11 cellular contexts compared by ENCODE assay signal in genomic region chr11:629237-629583, GRCh38.
DNase-seq lines count a peak whose midpoint lies in the region; ATAC-seq and TF ChIP-seq lines count a peak whose summit lies in the region.
"Had no signal": no experiment of that assay in that cellular context is flagged by ENCODE, and none has a peak within 500 bp of the region (broad histone marks: within the 10 kb centered on the region; RNA-seq: fewer than 3 reads in every experiment).

No MANE protein-coding gene starts in this region.

- H3K36me3 Mint-ChIP-seq in T-helper 2 cell treated with Interferon-gamma antibody and Interleukin-4, amounts not matched to agents 5 μg/mL and 100 μg/mL, for 36 hours (ENCODE audit: low read depth): no peaks in the 10 kb centered on the region

- H3K4me3 ChIP-seq in astrocyte of the spinal cord (ENCODE audit: low read depth, low read length): no peak overlapping the region
- H3K4me3 ChIP-seq in retinal pigment epithelial cell (ENCODE audit: low read length): no peak overlapping the region
- H3K4me3 ChIP-seq: A549, breast epithelium had no signal

- ATAC-seq in HG03159 (IDR thresholded peaks at IDR 0.05; ENCODE audit: unreplicated experiment) (no peak), HG02852 (IDR thresholded peaks at IDR 0.05; ENCODE audit: unreplicated experiment) (no peak)

- peaks cover 17% of the 10 kb centered on the region for H3K4me1 Mint-ChIP-seq in T-helper 2 cell treated with Interferon-gamma antibody and Interleukin-4, amounts not matched to agents 5 μg/mL and 100 μg/mL, for 36 hours (ENCODE audit: low read depth)

- TF ChIP-seq CTCF in astrocyte of the spinal cord (IDR thresholded peaks at IDR 0.05; ENCODE audit: low read depth, low read length) (peak; percentile 13), retinal pigment epithelial cell (conservative IDR thresholded peaks at IDR 0.05; ENCODE audit: low read depth, low read length) (peak; percentile 43)

- H3K9me3 Mint-ChIP-seq in T-helper 2 cell treated with Interferon-gamma antibody and Interleukin-4, amounts not matched to agents 5 μg/mL and 100 μg/mL, for 36 hours: no peaks in the 10 kb centered on the region

- peak overlapping the region; percentile 24 for H3K27ac Mint-ChIP-seq in T-helper 2 cell treated with Interferon-gamma antibody and Interleukin-4, amounts not matched to agents 5 μg/mL and 100 μg/mL, for 36 hours

- in situ Hi-C loops in astrocyte of the spinal cord (cut with HindIII; ENCODE audit: low sequenced_read_pairs): no loop called here

- H3K4me3 Mint-ChIP-seq in T-helper 2 cell treated with Interferon-gamma antibody and Interleukin-4, amounts not matched to agents 5 μg/mL and 100 μg/mL, for 36 hours: peak overlapping the region; percentile 61

- peaks cover 29% of the 10 kb centered on the region for H3K27me3 Mint-ChIP-seq in T-helper 2 cell treated with Interferon-gamma antibody and Interleukin-4, amounts not matched to agents 5 μg/mL and 100 μg/mL, for 36 hours (ENCODE audit: low read depth)

- DNase-seq in T-helper 2 cell treated with Interferon-gamma antibody and Interleukin-4, amounts not matched to agents 5 μg/mL and 100 μg/mL, for 36 hours (ENCODE audit: low spot score): no peak
- no peak for DNase-seq in T-helper 2 cell
- peak; percentile 4 for DNase-seq in NCI-H187 treated with DMSO at 0.1 percent for 48 hours (lab: John Stamatoyannopoulos, UW)
- no peak for DNase-seq in astrocyte of the spinal cord (ENCODE audit: low read depth, low spot score)
- DNase-seq in retinal pigment epithelial cell (ENCODE audit: low read depth): no peak
- no peak for DNase-seq in putamen (ENCODE audit: low spot score)
- DNase-seq: NCI-H2171 treated with DMSO at 0.1 percent for 48 hours had no signal
